In the genomic region with DNA sequence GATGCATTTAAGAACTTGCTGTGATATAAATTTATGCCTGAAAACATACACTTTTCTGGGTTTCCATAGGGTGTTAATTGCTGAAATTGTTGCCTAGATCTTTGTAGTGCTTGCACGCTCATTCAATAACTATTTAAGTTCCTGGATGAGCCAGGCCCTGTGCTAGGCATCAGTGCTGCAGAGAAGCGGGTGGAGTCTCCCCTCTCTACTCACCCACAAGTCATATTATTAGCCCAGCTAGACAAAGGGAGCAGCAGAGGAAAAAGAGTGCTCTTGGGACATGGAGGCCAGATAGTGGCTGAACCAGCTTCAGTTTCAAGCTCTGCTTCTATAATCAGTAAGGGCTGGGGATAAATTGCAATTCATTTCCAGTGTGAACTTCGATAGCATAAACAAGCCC, we compare ENCODE assay signal across 13 cellular contexts.
"Had no signal": no experiment of that assay in that cellular context is flagged by ENCODE, and none has a peak within 500 bp of the region (broad histone marks: within the 10 kb centered on the region; RNA-seq: fewer than 3 reads in every experiment).

No MANE protein-coding gene starts in this region.

- H3K4me1 ChIP-seq: adrenal gland, esophagus squamous epithelium, tibial artery had no signal

- H3K36me3 ChIP-seq: adrenal gland, esophagus squamous epithelium, neutrophil, tibial artery had no signal

- DNase-seq: activated CD4-positive, alpha-beta T cell treated with anti-CD3 and anti-CD28 coated beads, Interleukin-2, amount 50 U/mL, for 48 hours; activated naive CD4-positive, alpha-beta T cell treated with anti-CD3 and anti-CD28 coated beads, Interleukin-2, amount 50 U/mL, for 16 hours; adrenal gland; esophagus squamous epithelium; foreskin fibroblast; naive B cell; stimulated activated CD4-positive, alpha-beta T cell treated with anti-CD3 and anti-CD28 coated beads, Interleukin-4, amount 100 ng/mL, for 1 hour; stimulated activated naive CD4-positive, alpha-beta T cell; T-helper 9 cell; tibial artery had no signal

- H3K9me3 ChIP-seq: adrenal gland, esophagus squamous epithelium, neutrophil, tibial artery had no signal

- H3K27me3 ChIP-seq: adrenal gland, esophagus squamous epithelium, neutrophil, tibial artery had no signal

- H3K27ac ChIP-seq: adrenal gland, esophagus squamous epithelium, neutrophil, tibial artery, VCaP had no signal

- H3K4me3 ChIP-seq: adrenal gland, esophagus squamous epithelium, lung, tibial artery had no signal
